Comparison of ENCODE assay signal across 10 cellular contexts in the genomic region with DNA sequence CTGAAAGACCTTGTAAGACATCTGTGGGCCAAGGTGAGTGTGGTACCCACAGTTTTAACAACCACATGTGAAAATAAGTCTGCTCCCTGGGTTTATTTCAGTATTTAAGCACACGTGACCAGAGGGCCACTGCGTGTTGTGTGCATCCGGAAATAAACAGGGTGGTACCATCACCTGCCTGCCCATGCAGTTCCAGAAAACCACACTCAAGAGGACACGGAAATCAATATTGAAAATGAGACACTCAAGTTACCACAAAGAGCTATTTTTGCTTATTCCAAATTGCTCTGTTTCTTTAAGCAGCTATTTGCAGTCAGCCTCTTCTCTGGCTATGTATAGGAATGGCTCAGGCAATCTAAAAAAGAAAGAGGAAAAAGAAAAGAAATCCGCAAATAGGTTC.
DNase-seq lines count a peak whose midpoint lies in the region; ATAC-seq and TF ChIP-seq lines count a peak whose summit lies in the region.
"Had no signal": no experiment of that assay in that cellular context is flagged by ENCODE, and none has a peak within 500 bp of the region (broad histone marks: within the 10 kb centered on the region; RNA-seq: fewer than 3 reads in every experiment).

No MANE protein-coding gene starts in this region.

- DNase-seq in activated naive CD4-positive, alpha-beta T cell treated with anti-CD3 and anti-CD28 coated beads for 36 hours, result no peak
- no peak for DNase-seq in activated naive CD4-positive, alpha-beta T cell treated with Interleukin-2 at 50 U/mL for 16 hours
- DNase-seq in GOT3 (lab: John Stamatoyannopoulos, UW) (no peak), body of pancreas (no peak), adrenal gland (no peak)

- H3K36me3 Mint-ChIP-seq in activated naive CD4-positive, alpha-beta T cell treated with anti-CD3 and anti-CD28 coated beads for 36 hours (ENCODE audit: low read depth), result no peaks in the 10 kb centered on the region
- H3K36me3 Mint-ChIP-seq in stimulated activated memory B cell treated with anti-CD40 and anti-IgM and Interleukin-4, amounts not matched to agents 10 μg/mL and 1 μg/mL and 100 μg/mL, for 72 hours, result no peaks in the 10 kb centered on the region
- H3K36me3 Mint-ChIP-seq: activated naive CD8-positive, alpha-beta T cell had no signal

- WGBS in body of pancreas, 2 donors, result 66 to 72% methylated on average over 5 of the region's 5 CpGs
- 82 to 88% (median 86%) methylated on average over 5 of the region's 5 CpGs for WGBS in adrenal gland, 4 donors

- H3K4me1 Mint-ChIP-seq in activated naive CD4-positive, alpha-beta T cell treated with anti-CD3 and anti-CD28 coated beads for 36 hours (ENCODE audit: low read depth), result no peaks in the 10 kb centered on the region
- H3K4me1 Mint-ChIP-seq in stimulated activated memory B cell treated with anti-CD40 and anti-IgM and Interleukin-4, amounts not matched to agents 10 μg/mL and 1 μg/mL and 100 μg/mL, for 72 hours, result peaks cover 28% of the 10 kb centered on the region

- no peaks in the 10 kb centered on the region for H3K9me3 Mint-ChIP-seq in activated naive CD4-positive, alpha-beta T cell treated with anti-CD3 and anti-CD28 coated beads for 36 hours
- H3K9me3 Mint-ChIP-seq in stimulated activated memory B cell treated with anti-CD40 and anti-IgM and Interleukin-4, amounts not matched to agents 10 μg/mL and 1 μg/mL and 100 μg/mL, for 72 hours, result no peaks in the 10 kb centered on the region

- intact Hi-C loops in activated naive CD4-positive, alpha-beta T cell treated with anti-CD3 and anti-CD28 coated beads for 36 hours (cut with micrococcal nuclease), result no loop called here
- intact Hi-C loops in body of pancreas (cut with DNase I), result no loop called here
- intact Hi-C loops in adrenal gland (cut with DNase I), result no loop called here

- ATAC-seq in GM21786 (IDR thresholded peaks at IDR 0.05; ENCODE audit: unreplicated experiment), result peak; percentile 90
- ATAC-seq in HG03565 (IDR thresholded peaks at IDR 0.05; ENCODE audit: unreplicated experiment), result peak; percentile 93
- peak; percentile 80 for ATAC-seq in stimulated activated memory B cell treated with anti-CD40 and anti-IgM and Interleukin-4, amounts not matched to agents 10 μg/mL and 1 μg/mL and 100 μg/mL, for 72 hours
- no peak for ATAC-seq in body of pancreas

- H3K27ac Mint-ChIP-seq in activated naive CD4-positive, alpha-beta T cell treated with anti-CD3 and anti-CD28 coated beads for 36 hours, result peak overlapping the region; percentile 24
- H3K27ac Mint-ChIP-seq in stimulated activated memory B cell treated with anti-CD40 and anti-IgM and Interleukin-4, amounts not matched to agents 10 μg/mL and 1 μg/mL and 100 μg/mL, for 72 hours, result no peak overlapping the region
- H3K27ac Mint-ChIP-seq: activated naive CD8-positive, alpha-beta T cell had no signal

- H3K9me3 ChIP-seq in body of pancreas (no peaks in the 10 kb centered on the region), adrenal gland (replicated peaks in 1 of 3) (no peaks in the 10 kb centered on the region)
- H3K9me3 ChIP-seq: SJSA1 had no signal

- TF ChIP-seq POLR2A in body of pancreas (IDR thresholded peaks at IDR 0.05) (no peak), adrenal gland (IDR thresholded peaks at IDR 0.05) (no peak)

- no peaks in the 10 kb centered on the region for H3K36me3 ChIP-seq in body of pancreas (replicated peaks in 1 of 2; ENCODE audit: insufficient read depth in 1 of 2, low read depth in 2 of 2)
- H3K36me3 ChIP-seq in adrenal gland (replicated peaks in 1 of 2), result no peaks in the 10 kb centered on the region
- H3K36me3 ChIP-seq: SJSA1 had no signal

- H3K27me3 ChIP-seq in body of pancreas (no peaks in the 10 kb centered on the region), adrenal gland (no peaks in the 10 kb centered on the region)

- H3K4me3 Mint-ChIP-seq in activated naive CD4-positive, alpha-beta T cell treated with anti-CD3 and anti-CD28 coated beads for 36 hours, result no peak overlapping the region
- H3K4me3 Mint-ChIP-seq in stimulated activated memory B cell treated with anti-CD40 and anti-IgM and Interleukin-4, amounts not matched to agents 10 μg/mL and 1 μg/mL and 100 μg/mL, for 72 hours, result peak overlapping the region; percentile 49
- H3K4me3 Mint-ChIP-seq: activated naive CD8-positive, alpha-beta T cell had no signal

- no peak overlapping the region for H3K27ac ChIP-seq in body of pancreas
- no peak overlapping the region for H3K27ac ChIP-seq in adrenal gland
- H3K27ac ChIP-seq: SJSA1 had no signal

- TF ChIP-seq CTCF in body of pancreas (IDR thresholded peaks at IDR 0.05) (no peak), adrenal gland (IDR thresholded peaks at IDR 0.05) (no peak)

- H3K4me3 ChIP-seq in body of pancreas (no peak overlapping the region), adrenal gland (no peak overlapping the region)
- H3K4me3 ChIP-seq: SJSA1 had no signal

- CTCF ChIA-PET in activated naive CD4-positive, alpha-beta T cell treated with anti-CD3 and anti-CD28 coated beads for 36 hours (lab: Charles Lee), result no interaction called here

- H3K27me3 Mint-ChIP-seq in activated naive CD4-positive, alpha-beta T cell treated with anti-CD3 and anti-CD28 coated beads for 36 hours (ENCODE audit: low read depth), result peaks cover 26% of the 10 kb centered on the region
- H3K27me3 Mint-ChIP-seq in stimulated activated memory B cell treated with anti-CD40 and anti-IgM and Interleukin-4, amounts not matched to agents 10 μg/mL and 1 μg/mL and 100 μg/mL, for 72 hours, result peaks cover 32% of the 10 kb centered on the region

- no peaks in the 10 kb centered on the region for H3K4me1 ChIP-seq in body of pancreas
- peaks cover 3 to 17% of the 10 kb centered on the region in 2 donors for H3K4me1 ChIP-seq in adrenal gland (replicated peaks in 1 of 2)
- H3K4me1 ChIP-seq: SJSA1 had no signal
